Comparison of ENCODE assay signal across 8 cellular contexts in genomic region chr18:26133652-26134051, GRCh38.
DNase-seq lines count a peak whose midpoint lies in the region; ATAC-seq and TF ChIP-seq lines count a peak whose summit lies in the region.

TSS of gene PSMA8 (plus strand) at chr18:26133869. CDS start at chr18:26133966, 97 bp downstream.

- H3K9me3 Mint-ChIP-seq in activated naive CD4-positive, alpha-beta T cell treated with anti-CD3 and anti-CD28 coated beads, Interleukin-2, amount 50 U/mL, for 24 hours, result peaks cover 5% of the 10 kb centered on the region
- peaks cover 21% of the 10 kb centered on the region for H3K9me3 Mint-ChIP-seq in nephron progenitor cell

- H3K4me3 Mint-ChIP-seq in activated naive CD4-positive, alpha-beta T cell treated with anti-CD3 and anti-CD28 coated beads, Interleukin-2, amount 50 U/mL, for 24 hours, result peak within 1 kb of the TSS; percentile 82
- H3K4me3 Mint-ChIP-seq in nephron progenitor cell, result no peak within 1 kb of the TSS

- DNase-seq in AG20443 (ENCODE audit: low spot score) (peak; percentile 8), NOMO-1 (lab: John Stamatoyannopoulos, UW; ENCODE audit: unreplicated experiment in 2 of 2) (peak; percentile 60 to 67), nephron progenitor cell (no peak), GM19238 (ENCODE audit: insufficient read length, low spot score) (no peak), WERI-Rb-1 (no peak), HuH-7 (ENCODE audit: low spot score) (no peak)

- H3K4me1 Mint-ChIP-seq in activated naive CD4-positive, alpha-beta T cell treated with anti-CD3 and anti-CD28 coated beads, Interleukin-2, amount 50 U/mL, for 24 hours, result peaks cover 3% of the 10 kb centered on the region
- peaks cover 36% of the 10 kb centered on the region for H3K4me1 Mint-ChIP-seq in nephron progenitor cell

- ATAC-seq in HG03025 (IDR thresholded peaks at IDR 0.05; ENCODE audit: low FRiP score, unreplicated experiment), result no peak

- no peaks in the 10 kb centered on the region for H3K9me3 ChIP-seq in WERI-Rb-1 (ENCODE audit: severe bottlenecking)

- no peaks in the 10 kb centered on the region for H3K27me3 Mint-ChIP-seq in activated naive CD4-positive, alpha-beta T cell treated with anti-CD3 and anti-CD28 coated beads, Interleukin-2, amount 50 U/mL, for 24 hours
- H3K27me3 Mint-ChIP-seq in nephron progenitor cell (ENCODE audit: low read depth, poor library complexity), result no peaks in the 10 kb centered on the region

- H3K27ac ChIP-seq in WERI-Rb-1, result no peak within 1 kb of the TSS

- TF ChIP-seq CTCF in nephron progenitor cell (IDR thresholded peaks at IDR 0.05) (no peak), WERI-Rb-1 (IDR thresholded peaks at IDR 0.05; ENCODE audit: low read depth, low read length) (no peak)

- no peaks in the 10 kb centered on the region for H3K36me3 ChIP-seq in WERI-Rb-1

- H3K4me3 ChIP-seq in WERI-Rb-1 (ENCODE audit: low read depth, low read length), result no peak within 1 kb of the TSS

- peak within 1 kb of the TSS; percentile 76 for H3K27ac Mint-ChIP-seq in activated naive CD4-positive, alpha-beta T cell treated with anti-CD3 and anti-CD28 coated beads, Interleukin-2, amount 50 U/mL, for 24 hours
- H3K27ac Mint-ChIP-seq in nephron progenitor cell, result peak within 1 kb of the TSS; percentile 77

- H3K27me3 ChIP-seq in WERI-Rb-1 (ENCODE audit: insufficient read depth, low read depth, severe bottlenecking), result no peaks in the 10 kb centered on the region

- H3K36me3 Mint-ChIP-seq in activated naive CD4-positive, alpha-beta T cell treated with anti-CD3 and anti-CD28 coated beads, Interleukin-2, amount 50 U/mL, for 24 hours, result no peaks in the 10 kb centered on the region
- H3K36me3 Mint-ChIP-seq in nephron progenitor cell (ENCODE audit: low read depth), result peaks cover 11% of the 10 kb centered on the region

Comparison
In these comparisons a context has a peak if more than half of its experiments do, and no peak if none do; other contexts are left out.
1. DNase-seq: peak in AG20443 (single experiment) and NOMO-1 (2 of 2); none in nephron progenitor cell (single experiment), GM19238 (single experiment), WERI-Rb-1 (single experiment) and HuH-7 (single experiment).